1 cellular context compared by ENCODE assay signal in the genomic region with DNA sequence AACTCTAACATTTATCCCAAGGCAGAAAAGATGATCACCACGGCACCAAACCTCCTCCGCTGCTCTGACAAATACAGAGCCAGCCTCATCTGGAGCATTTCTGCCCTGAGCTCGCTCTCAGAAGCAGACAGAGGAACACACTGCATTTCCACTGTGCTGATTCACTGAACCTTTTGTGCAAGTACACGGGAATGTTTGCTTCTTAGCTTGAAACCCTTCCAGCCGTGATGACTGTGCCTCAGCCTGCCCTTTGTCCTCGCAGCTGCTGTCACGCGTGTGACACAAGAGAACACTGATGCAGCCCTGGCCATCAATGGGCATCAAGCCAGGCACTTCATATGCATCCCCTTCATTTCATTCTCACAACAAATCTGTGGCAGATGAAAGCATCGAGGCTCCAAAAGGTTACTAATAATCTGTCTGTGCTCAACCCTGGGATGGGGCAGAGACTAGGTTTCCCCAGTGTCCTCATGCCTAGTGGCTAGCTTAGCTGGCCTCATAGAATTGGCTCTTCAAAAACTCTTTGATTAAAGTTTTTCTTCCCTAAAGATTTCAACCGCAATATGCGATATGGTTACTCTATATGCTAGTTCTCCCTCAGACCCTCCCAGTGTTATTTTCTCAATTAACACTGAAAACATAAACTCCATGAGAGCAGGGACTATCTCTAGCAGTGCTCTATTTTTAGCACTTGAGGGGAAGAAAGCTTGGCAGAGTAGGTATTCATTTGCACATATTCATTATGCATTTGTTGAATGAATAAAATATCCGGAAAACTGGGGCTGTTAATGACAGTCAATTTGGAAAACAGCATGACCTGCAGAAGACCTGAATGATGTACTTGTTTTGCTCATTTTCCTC.
TF ChIP-seq lines count a peak whose summit lies in the region.

No MANE protein-coding gene starts in this region.

TF ChIP-seq in HepG2, 621 proteins besides CTCF, POLR2A, EP300 and RAD21 (continued from another document and continues in another):
- TF ChIP-seq BRF2 (CRISPR knock-in tag; IDR thresholded peaks at IDR 0.05), result no peak
- TF ChIP-seq PAWR (CRISPR knock-in tag; IDR thresholded peaks at IDR 0.05; ENCODE audit: borderline replicate concordance), result no peak
- TF ChIP-seq ZNF652 (CRISPR knock-in tag; IDR thresholded peaks at IDR 0.05; ENCODE audit: borderline replicate concordance, low read depth), result no peak
- TF ChIP-seq MTA3 (CRISPR knock-in tag; IDR thresholded peaks at IDR 0.05), result no peak
- TF ChIP-seq, protein P1, sequence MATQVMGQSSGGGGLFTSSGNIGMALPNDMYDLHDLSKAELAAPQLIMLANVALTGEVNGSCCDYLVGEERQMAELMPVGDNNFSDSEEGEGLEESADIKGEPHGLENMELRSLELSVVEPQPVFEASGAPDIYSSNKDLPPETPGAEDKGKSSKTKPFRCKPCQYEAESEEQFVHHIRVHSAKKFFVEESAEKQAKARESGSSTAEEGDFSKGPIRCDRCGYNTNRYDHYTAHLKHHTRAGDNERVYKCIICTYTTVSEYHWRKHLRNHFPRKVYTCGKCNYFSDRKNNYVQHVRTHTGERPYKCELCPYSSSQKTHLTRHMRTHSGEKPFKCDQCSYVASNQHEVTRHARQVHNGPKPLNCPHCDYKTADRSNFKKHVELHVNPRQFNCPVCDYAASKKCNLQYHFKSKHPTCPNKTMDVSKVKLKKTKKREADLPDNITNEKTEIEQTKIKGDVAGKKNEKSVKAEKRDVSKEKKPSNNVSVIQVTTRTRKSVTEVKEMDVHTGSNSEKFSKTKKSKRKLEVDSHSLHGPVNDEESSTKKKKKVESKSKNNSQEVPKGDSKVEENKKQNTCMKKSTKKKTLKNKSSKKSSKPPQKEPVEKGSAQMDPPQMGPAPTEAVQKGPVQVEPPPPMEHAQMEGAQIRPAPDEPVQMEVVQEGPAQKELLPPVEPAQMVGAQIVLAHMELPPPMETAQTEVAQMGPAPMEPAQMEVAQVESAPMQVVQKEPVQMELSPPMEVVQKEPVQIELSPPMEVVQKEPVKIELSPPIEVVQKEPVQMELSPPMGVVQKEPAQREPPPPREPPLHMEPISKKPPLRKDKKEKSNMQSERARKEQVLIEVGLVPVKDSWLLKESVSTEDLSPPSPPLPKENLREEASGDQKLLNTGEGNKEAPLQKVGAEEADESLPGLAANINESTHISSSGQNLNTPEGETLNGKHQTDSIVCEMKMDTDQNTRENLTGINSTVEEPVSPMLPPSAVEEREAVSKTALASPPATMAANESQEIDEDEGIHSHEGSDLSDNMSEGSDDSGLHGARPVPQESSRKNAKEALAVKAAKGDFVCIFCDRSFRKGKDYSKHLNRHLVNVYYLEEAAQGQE (IDR thresholded peaks at IDR 0.05; ENCODE audit: borderline replicate concordance in 1 of 2, low read depth in 1 of 2, low read length in 2 of 2), result peak in 1 of 2 experiments; percentile 21; a peak in 1 of 4 replicates
- no peak for TF ChIP-seq USF2 (IDR thresholded peaks at IDR 0.05; ENCODE audit: low read depth, low read length)
- no peak for TF ChIP-seq USF2 (CRISPR knock-in tag; IDR thresholded peaks at IDR 0.05; ENCODE audit: borderline replicate concordance)
- 0 out of 2 replicates have a peak, but pooled peaks have one; percentile 61 for TF ChIP-seq ZNF609 (CRISPR knock-in tag; IDR thresholded peaks at IDR 0.05; ENCODE audit: borderline replicate concordance)
- no peak for TF ChIP-seq IRF9 (CRISPR knock-in tag; IDR thresholded peaks at IDR 0.05; ENCODE audit: borderline replicate concordance)
- 0 out of 4 replicates have a peak, but pooled peaks of 1 of the 2 experiments have one; percentile 23 for TF ChIP-seq MAFK (conservative IDR thresholded peaks at IDR 0.05 in 1 of 2, IDR thresholded peaks at IDR 0.05 in 1 of 2; ENCODE audit: low read length in 2 of 2)
- peak; percentile 68; the same call in 1 of the 2 replicates for TF ChIP-seq ZNF205 (CRISPR knock-in tag; IDR thresholded peaks at IDR 0.05)
- no peak for TF ChIP-seq MEIS1 (CRISPR knock-in tag; IDR thresholded peaks at IDR 0.05; ENCODE audit: borderline replicate concordance)
- TF ChIP-seq BORCS8-MEF2B (CRISPR knock-in tag; IDR thresholded peaks at IDR 0.05), result 0 out of 2 replicates have a peak, but pooled peaks have one; percentile 32
- TF ChIP-seq DMAP1 (CRISPR knock-in tag; IDR thresholded peaks at IDR 0.05), result 0 out of 2 replicates have a peak, but pooled peaks have one; percentile 27
- no peak for TF ChIP-seq ZNF432 (CRISPR knock-in tag; IDR thresholded peaks at IDR 0.05; ENCODE audit: borderline replicate concordance)
- no peak for TF ChIP-seq SP5 (CRISPR knock-in tag; IDR thresholded peaks at IDR 0.05; ENCODE audit: borderline replicate concordance, low read depth)
- TF ChIP-seq NFE2 (CRISPR knock-in tag; IDR thresholded peaks at IDR 0.05), result peak; percentile 84
- TF ChIP-seq RARA (CRISPR knock-in tag; IDR thresholded peaks at IDR 0.05), result peak; percentile 61
- TF ChIP-seq DRAP1 (CRISPR knock-in tag; IDR thresholded peaks at IDR 0.05), result peak; percentile 34; the same call in 1 of the 2 replicates
- TF ChIP-seq RORA (CRISPR knock-in tag; IDR thresholded peaks at IDR 0.05), result no peak
- TF ChIP-seq MYC (CRISPR knock-in tag; IDR thresholded peaks at IDR 0.05; ENCODE audit: borderline replicate concordance), result 0 out of 2 replicates have a peak, but pooled peaks have one; percentile 22
- TF ChIP-seq HMG20A (CRISPR knock-in tag; IDR thresholded peaks at IDR 0.05; ENCODE audit: borderline replicate concordance), result peak; percentile 82
- 0 out of 2 replicates have a peak, but pooled peaks have one; percentile 68 for TF ChIP-seq ZSCAN9 (CRISPR knock-in tag; IDR thresholded peaks at IDR 0.05; ENCODE audit: borderline replicate concordance)
- TF ChIP-seq CAMTA2 (CRISPR knock-in tag; IDR thresholded peaks at IDR 0.05; ENCODE audit: borderline replicate concordance), result no peak
- no peak for TF ChIP-seq ZBTB1 (CRISPR knock-in tag; IDR thresholded peaks at IDR 0.05; ENCODE audit: borderline replicate concordance)
- TF ChIP-seq RXRB (CRISPR knock-in tag; IDR thresholded peaks at IDR 0.05; ENCODE audit: borderline replicate concordance), result peak; percentile 69; the same call in 1 of the 2 replicates
- TF ChIP-seq ISX (CRISPR knock-in tag; conservative IDR thresholded peaks at IDR 0.05), result no peak
- peak; percentile 75 for TF ChIP-seq HDAC1 (CRISPR knock-in tag; IDR thresholded peaks at IDR 0.05)
- no peak for TF ChIP-seq ZNF333 (CRISPR knock-in tag; IDR thresholded peaks at IDR 0.05; ENCODE audit: borderline replicate concordance)
- TF ChIP-seq, protein P2, sequence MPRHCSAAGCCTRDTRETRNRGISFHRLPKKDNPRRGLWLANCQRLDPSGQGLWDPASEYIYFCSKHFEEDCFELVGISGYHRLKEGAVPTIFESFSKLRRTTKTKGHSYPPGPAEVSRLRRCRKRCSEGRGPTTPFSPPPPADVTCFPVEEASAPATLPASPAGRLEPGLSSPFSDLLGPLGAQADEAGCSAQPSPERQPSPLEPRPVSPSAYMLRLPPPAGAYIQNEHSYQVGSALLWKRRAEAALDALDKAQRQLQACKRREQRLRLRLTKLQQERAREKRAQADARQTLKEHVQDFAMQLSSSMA (CRISPR knock-in tag; IDR thresholded peaks at IDR 0.05), result no peak
- peak; percentile 40 for TF ChIP-seq ASH2L (IDR thresholded peaks at IDR 0.05; ENCODE audit: insufficient read length, low read depth, low read length)
- peak; percentile 68 for TF ChIP-seq ZNF12 (CRISPR knock-in tag; IDR thresholded peaks at IDR 0.05)
- no peak for TF ChIP-seq SKI (IDR thresholded peaks at IDR 0.05; ENCODE audit: partially characterized antibody)
- TF ChIP-seq, protein P3, sequence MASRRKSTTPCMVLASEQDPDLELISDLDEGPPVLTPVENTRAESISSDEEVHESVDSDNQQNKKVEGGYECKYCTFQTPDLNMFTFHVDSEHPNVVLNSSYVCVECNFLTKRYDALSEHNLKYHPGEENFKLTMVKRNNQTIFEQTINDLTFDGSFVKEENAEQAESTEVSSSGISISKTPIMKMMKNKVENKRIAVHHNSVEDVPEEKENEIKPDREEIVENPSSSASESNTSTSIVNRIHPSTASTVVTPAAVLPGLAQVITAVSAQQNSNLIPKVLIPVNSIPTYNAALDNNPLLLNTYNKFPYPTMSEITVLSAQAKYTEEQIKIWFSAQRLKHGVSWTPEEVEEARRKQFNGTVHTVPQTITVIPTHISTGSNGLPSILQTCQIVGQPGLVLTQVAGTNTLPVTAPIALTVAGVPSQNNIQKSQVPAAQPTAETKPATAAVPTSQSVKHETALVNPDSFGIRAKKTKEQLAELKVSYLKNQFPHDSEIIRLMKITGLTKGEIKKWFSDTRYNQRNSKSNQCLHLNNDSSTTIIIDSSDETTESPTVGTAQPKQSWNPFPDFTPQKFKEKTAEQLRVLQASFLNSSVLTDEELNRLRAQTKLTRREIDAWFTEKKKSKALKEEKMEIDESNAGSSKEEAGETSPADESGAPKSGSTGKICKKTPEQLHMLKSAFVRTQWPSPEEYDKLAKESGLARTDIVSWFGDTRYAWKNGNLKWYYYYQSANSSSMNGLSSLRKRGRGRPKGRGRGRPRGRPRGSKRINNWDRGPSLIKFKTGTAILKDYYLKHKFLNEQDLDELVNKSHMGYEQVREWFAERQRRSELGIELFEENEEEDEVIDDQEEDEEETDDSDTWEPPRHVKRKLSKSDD (CRISPR knock-in tag; IDR thresholded peaks at IDR 0.05; ENCODE audit: low read depth), result peak; percentile 69; the same call in 1 of the 2 replicates
